In genomic region chr13:73958657-73959397, GRCh38 we compare ENCODE assay signal across 19 cellular contexts.
DNase-seq lines count a peak whose midpoint lies in the region; ATAC-seq, FAIRE-seq and TF ChIP-seq lines count a peak whose summit lies in the region.
"Had no signal": no experiment of that assay in that cellular context is flagged by ENCODE, and none has a peak within 500 bp of the region (broad histone marks: within the 10 kb centered on the region; RNA-seq: fewer than 3 reads in every experiment).

No MANE protein-coding gene starts in this region.

- DNase-seq in CD4-positive, alpha-beta T cell, result no peak
- DNase-seq in GM19239 (ENCODE audit: insufficient read length, low spot score) (no peak), PC-9 (peak; percentile 51 to 53), islet precursor cell (peak; percentile 63), NCI-H345 treated with DMSO at 0.1 percent for 48 hours (lab: John Stamatoyannopoulos, UW; ENCODE audit: unreplicated experiment) (no peak), NCI-H2171 (lab: John Stamatoyannopoulos, UW) (no peak), NCI-H345 (lab: John Stamatoyannopoulos, UW) (no peak), NCI-H2081 (lab: John Stamatoyannopoulos, UW) (no peak)
- DNase-seq: CD4-positive, CD25-positive, alpha-beta regulatory T cell; DND-41; NCI-H1436 treated with DMSO at 0.1 percent for 48 hours; NCI-H2081 treated with DMSO at 0.1 percent for 48 hours; NCI-H2227 treated with DMSO at 0.1 percent for 48 hours; NCI-H69; NK-92 treated with Interleukin-12 subunit alpha and Interleukin-12 subunit beta, amount 100 ng/mL, for 24 hours; OCI-M1; SHP77 had no signal

- no peaks in the 10 kb centered on the region for H3K9me3 ChIP-seq in CD4-positive, alpha-beta T cell (ENCODE audit: control insufficient read depth, low read length)
- H3K9me3 ChIP-seq in PC-9 (ENCODE audit: insufficient read depth, low read depth), result no peaks in the 10 kb centered on the region

- no peaks in the 10 kb centered on the region for H3K36me3 ChIP-seq in PC-9 (ENCODE audit: low read depth)

- H3K79me2 ChIP-seq in PC-9 (ENCODE audit: low read depth), result no peaks in the 10 kb centered on the region

- no peak overlapping the region for H3K27ac ChIP-seq in CD4-positive, alpha-beta T cell (ENCODE audit: low read depth, low read length)
- H3K27ac ChIP-seq in PC-9, result no peak overlapping the region

- H3K27me3 ChIP-seq in CD4-positive, alpha-beta T cell (ENCODE audit: control insufficient read depth, insufficient read depth, low read length), result no peaks in the 10 kb centered on the region
- H3K27me3 ChIP-seq in PC-9 (ENCODE audit: insufficient read depth, low read depth), result no peaks in the 10 kb centered on the region

- no peak overlapping the region for H3K4me2 ChIP-seq in PC-9

- H3K9me2 ChIP-seq in PC-9 (ENCODE audit: insufficient read depth), result no peaks in the 10 kb centered on the region

- ATAC-seq in CD4-positive, alpha-beta T cell (ENCODE audit: poor library complexity), result no peak
- ATAC-seq: SK-N-SH treated with all-trans-retinoic acid at 6 μM for 48 hours had no signal

- H3K4me3 Mint-ChIP-seq in CD4-positive, alpha-beta T cell, result no peak overlapping the region
- H3K4me3 Mint-ChIP-seq: CD4-positive, CD25-positive, alpha-beta regulatory T cell had no signal

- no peak overlapping the region for H2AFZ ChIP-seq in PC-9

- CTCF ChIA-PET in CD4-positive, alpha-beta T cell (lab: Charles Lee), result no interaction called here
- CTCF ChIA-PET in PC-9 (lab: Charles Lee), result interaction anchor here (0.6 kb wide), 1 partner anchor 302 kb away, joined by 3 read pairs; no protein-coding TSS in a partner anchor

- peak overlapping the region; percentile 21 for H3K27ac Mint-ChIP-seq in CD4-positive, alpha-beta T cell

- FAIRE-seq in GM19239 (lab: Jason Lieb, UNC), result peak; percentile 86
- FAIRE-seq: H54 had no signal

- no peaks in the 10 kb centered on the region for H3K4me1 ChIP-seq in PC-9 (replicated peaks; ENCODE audit: insufficient read depth)

- peaks cover 68% of the 10 kb centered on the region for H3K4me1 Mint-ChIP-seq in CD4-positive, alpha-beta T cell (ENCODE audit: low read depth)

- H4K20me1 ChIP-seq in PC-9 (ENCODE audit: insufficient read depth), result no peaks in the 10 kb centered on the region

- no peaks in the 10 kb centered on the region for H3K27me3 Mint-ChIP-seq in CD4-positive, alpha-beta T cell
- H3K27me3 Mint-ChIP-seq: CD4-positive, CD25-positive, alpha-beta regulatory T cell had no signal

- no TSS peak for BruUV-seq in PC-9 (replicated peaks; lab: Mats Ljungman, UMichigan)

- intact Hi-C loops in CD4-positive, alpha-beta T cell (cut with DNase I, micrococcal nuclease), result no loop called here
- intact Hi-C loops in PC-9 (cut with micrococcal nuclease; ENCODE audit: unreplicated experiment), result no loop called here

- POLR2A ChIA-PET in CD4-positive, alpha-beta T cell (lab: Charles Lee), result no interaction called here
- POLR2A ChIA-PET in PC-9 (lab: Charles Lee; ENCODE audit: unreplicated experiment), result no interaction called here

- TF ChIP-seq CTCF in CD4-positive, alpha-beta T cell (IDR thresholded peaks at IDR 0.05), result no peak
- TF ChIP-seq CTCF in PC-9 (conservative IDR thresholded peaks at IDR 0.05), result no peak

- peaks cover 27% of the 10 kb centered on the region for H3K36me3 Mint-ChIP-seq in CD4-positive, alpha-beta T cell (ENCODE audit: low read depth)

- no peak overlapping the region for H3K4me3 ChIP-seq in PC-9

- H3K9me3 Mint-ChIP-seq in CD4-positive, alpha-beta T cell, result no peaks in the 10 kb centered on the region

- H3F3A ChIP-seq in PC-9 (ENCODE audit: insufficient read depth, low read depth), result no peaks in the 10 kb centered on the region

Comparison
In these comparisons a context has a peak if more than half of its experiments do, and no peak if none do; other contexts are left out.
1. DNase-seq: peak in PC-9 (2 of 2) and islet precursor cell (single experiment); none in CD4-positive, alpha-beta T cell (0 of 10), GM19239 (single experiment), NCI-H345 treated with DMSO at 0.1 percent for 48 hours (single experiment), NCI-H2171 (single experiment), NCI-H345 (single experiment) and NCI-H2081 (0 of 2).